1 cellular context compared by ENCODE assay signal in genomic region chr10:133068111-133068740, GRCh38.
TF ChIP-seq lines count a peak whose summit lies in the region.

No MANE protein-coding gene starts in this region.

TF ChIP-seq in H1, 55 proteins besides CTCF, POLR2A, EP300 and RAD21:
- TF ChIP-seq SRF (IDR thresholded peaks at IDR 0.05; ENCODE audit: low read depth, low read length) (no peak), CBX8 (IDR thresholded peaks at IDR 0.05; ENCODE audit: borderline replicate concordance, low read depth, low read length) (no peak), MAX (IDR thresholded peaks at IDR 0.05) (no peak), GABPA (IDR thresholded peaks at IDR 0.05; ENCODE audit: borderline replicate concordance, insufficient read depth, low read length) (no peak), PHF8 (conservative IDR thresholded peaks at IDR 0.05; ENCODE audit: low read depth, low read length) (no peak), KDM4A (IDR thresholded peaks at IDR 0.05; ENCODE audit: low read depth, low read length, severe bottlenecking) (no peak), NANOG (IDR thresholded peaks at IDR 0.05; ENCODE audit: insufficient read depth, low read depth, low read length, poor library complexity, severe bottlenecking) (no peak), CHD1 (IDR thresholded peaks at IDR 0.05; ENCODE audit: low read depth, low read length) (no peak), BCL11A (IDR thresholded peaks at IDR 0.05; ENCODE audit: low read depth in 2 of 2, low read length in 2 of 2) (no peak), ATF2 (IDR thresholded peaks at IDR 0.05; ENCODE audit: low read length) (no peak), CHD2 (IDR thresholded peaks at IDR 0.05; ENCODE audit: low read length) (no peak), TAF7 (optimal IDR thresholded peaks at IDR 0.05; ENCODE audit: borderline replicate concordance, low read depth, low read length) (no peak)
